8 cellular contexts compared by ENCODE assay signal in the genomic region with DNA sequence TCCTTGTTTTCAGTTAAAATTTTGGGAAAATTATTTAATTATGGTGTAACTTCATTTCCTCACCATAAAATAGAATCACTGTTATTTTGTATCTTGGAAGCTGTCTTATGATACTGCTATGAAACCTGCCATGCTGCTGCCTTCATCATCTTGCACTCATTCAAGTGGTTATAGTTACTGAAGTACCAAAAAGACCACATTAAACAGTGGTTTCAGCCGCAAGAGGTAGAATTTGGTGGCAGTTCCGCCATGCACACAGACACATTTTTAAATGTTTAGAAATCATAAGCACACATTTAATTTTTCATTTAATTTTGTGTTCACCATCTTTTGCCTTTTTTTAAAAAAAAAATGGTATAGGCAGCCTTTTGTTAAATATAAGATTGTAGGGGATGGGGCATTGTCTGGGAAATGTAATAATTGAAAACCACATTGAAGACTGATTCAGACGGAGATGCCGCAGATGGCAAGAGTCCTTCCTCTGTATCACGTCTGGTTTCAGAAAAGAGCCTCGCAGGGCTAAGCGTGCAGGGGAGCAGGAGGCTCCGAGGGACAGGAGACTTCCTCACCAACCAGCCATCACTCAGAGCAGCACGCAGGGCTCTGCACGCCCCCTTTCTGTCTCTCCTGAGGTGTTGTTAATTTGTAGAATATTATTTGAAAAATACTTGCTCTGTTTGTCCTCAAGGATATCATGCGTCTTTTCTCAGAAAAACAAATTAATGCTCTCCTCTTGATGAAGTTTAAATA.
A peak's percentile ranks its signal among the peaks of the same experiment; 100 is the strongest.
DNase-seq lines count a peak whose midpoint lies in the region; ATAC-seq lines count a peak whose summit lies in the region.
"Had no signal": no experiment of that assay in that cellular context is flagged by ENCODE, and none has a peak within 500 bp of the region (broad histone marks: within the 10 kb centered on the region; RNA-seq: fewer than 3 reads in every experiment).

No MANE protein-coding gene starts in this region.

- peak; percentile 36 for DNase-seq in activated naive CD4-positive, alpha-beta T cell treated with Interleukin-2 at 50 U/mL for 16 hours
- DNase-seq in stimulated activated CD8-positive, alpha-beta memory T cell treated with anti-CD3 and anti-CD28 coated beads, Interleukin-2, amount 100 ng/mL, for 48 hours (ENCODE audit: low read depth in 2 of 2), result peak; percentile 27 to 39
- DNase-seq in AML-193 (lab: John Stamatoyannopoulos, UW), result no peak
- no peak for DNase-seq in H4 (ENCODE audit: low spot score)
- DNase-seq: trophoblast cell had no signal

- ATAC-seq in GM21367 (IDR thresholded peaks at IDR 0.05; ENCODE audit: unreplicated experiment) (peak; percentile 63), HG03457 (IDR thresholded peaks at IDR 0.05; ENCODE audit: unreplicated experiment) (peak; percentile 75), HG02759 (IDR thresholded peaks at IDR 0.05; ENCODE audit: unreplicated experiment) (no peak)

Comparison
In these comparisons a context has a peak if more than half of its experiments do, and no peak if none do; other contexts are left out.
1. DNase-seq: peak in activated naive CD4-positive, alpha-beta T cell treated with Interleukin-2 at 50 U/mL for 16 hours (single experiment) and stimulated activated CD8-positive, alpha-beta memory T cell treated with anti-CD3 and anti-CD28 coated beads, Interleukin-2, amount 100 ng/mL, for 48 hours (2 of 2); none in AML-193 (0 of 2) and H4 (single experiment).